In the genomic region with DNA sequence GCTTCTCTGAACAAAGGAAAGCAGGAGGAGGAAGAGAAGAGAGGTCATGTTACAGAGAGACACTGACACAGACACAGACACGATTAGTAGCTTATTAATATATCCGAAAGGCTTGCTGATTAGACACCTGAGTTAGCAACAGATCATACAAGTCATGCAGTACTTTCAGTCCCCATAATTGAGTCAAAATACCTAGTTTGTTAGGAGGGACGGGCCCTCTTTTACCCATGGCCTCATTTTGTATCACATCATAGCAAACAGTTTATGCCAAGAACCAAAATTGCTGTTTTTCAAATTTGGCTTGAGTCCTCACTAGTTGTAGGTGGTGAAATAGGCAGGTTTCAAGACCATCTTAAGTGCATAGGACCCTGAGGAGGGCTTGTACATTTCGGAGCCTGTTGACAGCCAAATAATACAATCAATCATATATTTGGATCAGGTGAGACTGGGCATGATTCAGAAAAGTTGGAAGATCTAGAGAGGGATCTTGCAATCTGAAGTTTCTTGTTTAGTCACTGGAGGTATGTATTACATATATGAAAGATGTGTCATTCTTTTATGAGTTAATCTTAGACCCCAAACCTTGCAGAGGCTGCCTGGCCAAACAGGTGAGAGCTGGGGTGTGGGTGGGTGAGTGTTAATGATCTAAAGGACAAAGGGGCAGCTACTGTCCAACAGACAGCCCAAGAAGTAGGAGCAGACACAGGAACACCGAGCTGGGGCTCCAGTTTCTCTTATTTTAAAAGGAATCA, we compare ENCODE assay signal across 27 cellular contexts.
A peak's percentile ranks its signal among the peaks of the same experiment; 100 is the strongest.
DNase-seq lines count a peak whose midpoint lies in the region; ATAC-seq and TF ChIP-seq lines count a peak whose summit lies in the region.
"Had no signal": no experiment of that assay in that cellular context is flagged by ENCODE, and none has a peak within 500 bp of the region (broad histone marks: within the 10 kb centered on the region; RNA-seq: fewer than 3 reads in every experiment).

No MANE protein-coding gene starts in this region.

- H3K4me1 ChIP-seq in CD8-positive, alpha-beta T cell (ENCODE audit: insufficient read depth, low read length) = no peaks in the 10 kb centered on the region
- H3K4me1 ChIP-seq: HAP-1 had no signal

- H3K27me3 Mint-ChIP-seq in activated CD8-positive, alpha-beta T cell treated with anti-CD3 and anti-CD28 coated beads for 36 hours = no peaks in the 10 kb centered on the region
- H3K27me3 Mint-ChIP-seq in activated CD8-positive, alpha-beta T cell treated with anti-CD3 and anti-CD28 coated beads, Interleukin-2, amount 10 ng/mL, durations not matched to agents 7 days and 5 days (ENCODE audit: low read depth) = no peaks in the 10 kb centered on the region
- H3K27me3 Mint-ChIP-seq in HFFc6 (ENCODE audit: insufficient read depth) (peaks cover 10% of the 10 kb centered on the region), osteocyte (ENCODE audit: unreplicated experiment) (no peaks in the 10 kb centered on the region)
- no peaks in the 10 kb centered on the region for H3K27me3 Mint-ChIP-seq in CD8-positive, alpha-beta T cell (ENCODE audit: low read depth)
- H3K27me3 Mint-ChIP-seq: activated naive CD4-positive, alpha-beta T cell treated with anti-CD3 and anti-CD28 coated beads, Interleukin-2, amount 50 U/mL, for 24 hours; B cell; IgD-negative memory B cell; type B pancreatic cell had no signal

- H3K27ac Mint-ChIP-seq in activated CD8-positive, alpha-beta T cell treated with anti-CD3 and anti-CD28 coated beads for 36 hours = no peak overlapping the region
- H3K27ac Mint-ChIP-seq in activated CD8-positive, alpha-beta T cell treated with anti-CD3 and anti-CD28 coated beads, Interleukin-2, amount 10 ng/mL, durations not matched to agents 7 days and 5 days = no peak overlapping the region
- H3K27ac Mint-ChIP-seq in HFFc6 (peak overlapping the region; percentile 71), osteocyte (ENCODE audit: unreplicated experiment) (peak overlapping the region; percentile 11)
- H3K27ac Mint-ChIP-seq in CD8-positive, alpha-beta T cell = no peak overlapping the region
- H3K27ac Mint-ChIP-seq: activated naive CD4-positive, alpha-beta T cell treated with anti-CD3 and anti-CD28 coated beads, Interleukin-2, amount 50 U/mL, for 24 hours; B cell; type B pancreatic cell had no signal

- no peak for TF ChIP-seq CTCF in activated CD8-positive, alpha-beta T cell treated with anti-CD3 and anti-CD28 coated beads for 36 hours (IDR thresholded peaks at IDR 0.05)
- TF ChIP-seq CTCF in HFFc6 (IDR thresholded peaks at IDR 0.05) (no peak), dorsolateral prefrontal cortex (IDR thresholded peaks at IDR 0.05 in 54 of 56, conservative IDR thresholded peaks at IDR 0.05 in 2 of 56; ENCODE audit: low read depth in 1 of 56, partially characterized antibody in 56 of 56) (no peak), osteocyte (IDR thresholded peaks at IDR 0.05) (no peak)
- TF ChIP-seq CTCF in CD8-positive, alpha-beta T cell (IDR thresholded peaks at IDR 0.05) = no peak

- H3K27ac ChIP-seq in dorsolateral prefrontal cortex = peak overlapping the region in 32 of 59 donors; percentile 0 to 83 (median 42)
- no peak overlapping the region for H3K27ac ChIP-seq in CD8-positive, alpha-beta T cell (ENCODE audit: low read depth, low read length)
- H3K27ac ChIP-seq: cardiac muscle cell, esophagus muscularis mucosa had no signal

- ATAC-seq in activated CD8-positive, alpha-beta T cell treated with anti-CD3 and anti-CD28 coated beads for 36 hours = peak; percentile 34
- ATAC-seq in activated CD8-positive, alpha-beta T cell treated with anti-CD3 and anti-CD28 coated beads, Interleukin-2, amount 10 ng/mL, durations not matched to agents 7 days and 5 days = no peak
- ATAC-seq in HG02642 (IDR thresholded peaks at IDR 0.05; ENCODE audit: poor library complexity, unreplicated experiment) (no peak), GM18861 (IDR thresholded peaks at IDR 0.05; ENCODE audit: unreplicated experiment) (no peak)
- ATAC-seq in CD8-positive, alpha-beta T cell = no peak
- ATAC-seq: left lobe of liver had no signal

- H3K36me3 Mint-ChIP-seq in activated CD8-positive, alpha-beta T cell treated with anti-CD3 and anti-CD28 coated beads for 36 hours (ENCODE audit: low read depth) = peaks cover 13% of the 10 kb centered on the region
- peaks cover 15% of the 10 kb centered on the region for H3K36me3 Mint-ChIP-seq in activated CD8-positive, alpha-beta T cell treated with anti-CD3 and anti-CD28 coated beads, Interleukin-2, amount 10 ng/mL, durations not matched to agents 7 days and 5 days (ENCODE audit: low read depth)
- H3K36me3 Mint-ChIP-seq in HFFc6 (ENCODE audit: low read depth) (peaks cover 74% of the 10 kb centered on the region), osteocyte (ENCODE audit: unreplicated experiment) (peaks cover 69% of the 10 kb centered on the region)
- peaks cover 29% of the 10 kb centered on the region for H3K36me3 Mint-ChIP-seq in CD8-positive, alpha-beta T cell
- H3K36me3 Mint-ChIP-seq: activated naive CD4-positive, alpha-beta T cell treated with anti-CD3 and anti-CD28 coated beads, Interleukin-2, amount 50 U/mL, for 24 hours had no signal

- H3K9me3 Mint-ChIP-seq in activated CD8-positive, alpha-beta T cell treated with anti-CD3 and anti-CD28 coated beads for 36 hours = no peaks in the 10 kb centered on the region
- H3K9me3 Mint-ChIP-seq in activated CD8-positive, alpha-beta T cell treated with anti-CD3 and anti-CD28 coated beads, Interleukin-2, amount 10 ng/mL, durations not matched to agents 7 days and 5 days (ENCODE audit: insufficient read depth) = no peaks in the 10 kb centered on the region
- no peaks in the 10 kb centered on the region for H3K9me3 Mint-ChIP-seq in HFFc6
- H3K9me3 Mint-ChIP-seq in osteocyte (ENCODE audit: unreplicated experiment) = no peaks in the 10 kb centered on the region
- H3K9me3 Mint-ChIP-seq in CD8-positive, alpha-beta T cell = no peaks in the 10 kb centered on the region
- H3K9me3 Mint-ChIP-seq: activated naive CD4-positive, alpha-beta T cell treated with anti-CD3 and anti-CD28 coated beads, Interleukin-2, amount 50 U/mL, for 24 hours; IgD-negative memory B cell; type B pancreatic cell had no signal

- H3K4me1 Mint-ChIP-seq in activated CD8-positive, alpha-beta T cell treated with anti-CD3 and anti-CD28 coated beads for 36 hours (ENCODE audit: low read depth) = peaks cover 12% of the 10 kb centered on the region
- peaks cover 17% of the 10 kb centered on the region for H3K4me1 Mint-ChIP-seq in activated CD8-positive, alpha-beta T cell treated with anti-CD3 and anti-CD28 coated beads, Interleukin-2, amount 10 ng/mL, durations not matched to agents 7 days and 5 days (ENCODE audit: low read depth)
- H3K4me1 Mint-ChIP-seq in HFFc6 (ENCODE audit: low read depth) (peaks cover 43% of the 10 kb centered on the region), osteocyte (ENCODE audit: unreplicated experiment) (no peaks in the 10 kb centered on the region)
- peaks cover 11% of the 10 kb centered on the region for H3K4me1 Mint-ChIP-seq in CD8-positive, alpha-beta T cell (ENCODE audit: low read depth)
- H3K4me1 Mint-ChIP-seq: B cell, IgD-negative memory B cell had no signal

- H3K4me3 ChIP-seq in dorsolateral prefrontal cortex = no peak overlapping the region
- H3K4me3 ChIP-seq in CD8-positive, alpha-beta T cell (ENCODE audit: low read depth, low read length) = no peak overlapping the region
- H3K4me3 ChIP-seq: cardiac muscle cell, esophagus muscularis mucosa, HAP-1 had no signal

- intact Hi-C loops in activated CD8-positive, alpha-beta T cell treated with anti-CD3 and anti-CD28 coated beads for 36 hours (cut with micrococcal nuclease) = no loop called here
- intact Hi-C loops in dorsolateral prefrontal cortex (cut with DNase I) = no loop called here
- intact Hi-C loops in CD8-positive, alpha-beta T cell (cut with DNase I, micrococcal nuclease) = no loop called here

- POLR2A ChIA-PET in activated CD8-positive, alpha-beta T cell treated with anti-CD3 and anti-CD28 coated beads for 36 hours (lab: Charles Lee) = no interaction called here
- POLR2A ChIA-PET in activated CD8-positive, alpha-beta T cell treated with anti-CD3 and anti-CD28 coated beads, Interleukin-2, amount 10 ng/mL, durations not matched to agents 7 days and 5 days (lab: Charles Lee) = no interaction called here
- POLR2A ChIA-PET in CD8-positive, alpha-beta T cell (lab: Charles Lee) = no interaction called here

- H3K9me3 ChIP-seq in CD8-positive, alpha-beta T cell (ENCODE audit: low read length) = no peaks in the 10 kb centered on the region
- H3K9me3 ChIP-seq: esophagus muscularis mucosa, HAP-1 had no signal

- no peak overlapping the region for H3K4me3 Mint-ChIP-seq in activated CD8-positive, alpha-beta T cell treated with anti-CD3 and anti-CD28 coated beads for 36 hours
- H3K4me3 Mint-ChIP-seq in activated CD8-positive, alpha-beta T cell treated with anti-CD3 and anti-CD28 coated beads, Interleukin-2, amount 10 ng/mL, durations not matched to agents 7 days and 5 days = no peak overlapping the region
- no peak overlapping the region; the same call in 1 of the 2 replicates for H3K4me3 Mint-ChIP-seq in HFFc6
- H3K4me3 Mint-ChIP-seq in osteocyte (ENCODE audit: unreplicated experiment) = no peak overlapping the region
- H3K4me3 Mint-ChIP-seq in CD8-positive, alpha-beta T cell = no peak overlapping the region
- H3K4me3 Mint-ChIP-seq: activated naive CD4-positive, alpha-beta T cell treated with anti-CD3 and anti-CD28 coated beads, Interleukin-2, amount 50 U/mL, for 24 hours; B cell; IgD-negative memory B cell; type B pancreatic cell had no signal

- CTCF ChIA-PET in activated CD8-positive, alpha-beta T cell treated with anti-CD3 and anti-CD28 coated beads for 36 hours (lab: Charles Lee) = interaction anchor here (1.6 kb wide), 1 partner anchor 7 kb away, joined by 6 read pairs; no protein-coding TSS in a partner anchor
- CTCF ChIA-PET in activated CD8-positive, alpha-beta T cell treated with anti-CD3 and anti-CD28 coated beads, Interleukin-2, amount 10 ng/mL, durations not matched to agents 7 days and 5 days (lab: Charles Lee) = interaction anchor here (1.6 kb wide), 1 partner anchor 7 kb away, joined by 5 read pairs; no protein-coding TSS in a partner anchor
- CTCF ChIA-PET in CD8-positive, alpha-beta T cell (lab: Charles Lee) = interaction anchor here (0.8 kb wide), 1 partner anchor 7 kb away, joined by 6 read pairs; no protein-coding TSS in a partner anchor

- no peaks in the 10 kb centered on the region for H3K36me3 ChIP-seq in CD8-positive, alpha-beta T cell (ENCODE audit: insufficient read depth, low read length)

- DNase-seq in activated CD8-positive, alpha-beta T cell treated with anti-CD3 and anti-CD28 coated beads for 36 hours = peak; percentile 5
- DNase-seq in activated CD8-positive, alpha-beta T cell treated with anti-CD3 and anti-CD28 coated beads, Interleukin-2, amount 10 ng/mL, durations not matched to agents 7 days and 5 days = no peak
- DNase-seq in HFFc6 = no peak
- DNase-seq in dorsolateral prefrontal cortex = no peak
- DNase-seq in osteocyte (ENCODE audit: extremely low spot score, unreplicated experiment) = no peak
- no peak for DNase-seq in CD8-positive, alpha-beta T cell
- DNase-seq: activated CD8-positive, alpha-beta memory T cell treated with anti-CD3 and anti-CD28 coated beads for 24 hours; COR-L47; cortex of kidney; GDM1; NCI-H1092 treated with DMSO at 0.1 percent for 48 hours; NCI-H187; NCI-H524 treated with DMSO at 0.1 percent for 48 hours; SHP77 treated with DMSO at 0.1 percent for 48 hours; substantia nigra; SW 1271; T1000 had no signal

- no peaks in the 10 kb centered on the region for H3K27me3 ChIP-seq in dorsolateral prefrontal cortex
- H3K27me3 ChIP-seq in CD8-positive, alpha-beta T cell (ENCODE audit: insufficient read depth, low read length) = no peaks in the 10 kb centered on the region
- H3K27me3 ChIP-seq: cardiac muscle cell, esophagus muscularis mucosa had no signal

Comparison
In these comparisons a context has a peak if more than half of its experiments do, and no peak if none do; other contexts are left out.
1. H3K27ac Mint-ChIP-seq: peak in HFFc6 (single experiment) and osteocyte (single experiment); none in activated CD8-positive, alpha-beta T cell treated with anti-CD3 and anti-CD28 coated beads for 36 hours (single experiment), activated CD8-positive, alpha-beta T cell treated with anti-CD3 and anti-CD28 coated beads, Interleukin-2, amount 10 ng/mL, durations not matched to agents 7 days and 5 days (single experiment) and CD8-positive, alpha-beta T cell (single experiment).